ENCODE assay signal across 22 cellular contexts in the genomic region with DNA sequence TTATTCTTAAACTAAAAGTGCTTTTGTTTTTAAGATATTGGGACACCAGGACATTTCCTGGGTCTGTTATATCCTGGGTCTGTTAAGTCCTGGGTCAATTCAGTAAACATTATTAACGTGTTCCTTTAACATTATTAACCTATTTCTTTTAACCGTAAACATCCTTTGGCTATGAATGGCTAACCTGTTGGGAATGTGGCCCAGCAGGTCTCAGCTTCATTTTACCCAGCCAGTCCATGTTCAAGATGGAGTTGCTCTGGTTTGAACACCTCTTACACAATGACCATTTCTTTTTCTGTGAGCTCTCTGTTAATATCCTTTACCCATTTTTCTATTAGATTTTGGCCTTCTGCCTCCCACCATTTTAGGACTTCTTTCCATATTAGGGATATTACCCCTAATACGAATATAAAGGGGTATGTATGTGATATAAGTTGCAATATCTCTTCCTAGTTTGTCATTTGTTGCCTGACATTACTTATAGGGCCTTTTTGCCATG.
"Had no signal": no experiment of that assay in that cellular context is flagged by ENCODE, and none has a peak within 500 bp of the region (broad histone marks: within the 10 kb centered on the region; RNA-seq: fewer than 3 reads in every experiment).

No MANE protein-coding gene starts in this region.

- H3K27ac Mint-ChIP-seq: activated CD4-positive, alpha-beta T cell treated with anti-CD3 and anti-CD28 coated beads, Interleukin-2, amount 10 ng/mL, durations not matched to agents 7 days and 5 days; activated CD8-positive, alpha-beta memory T cell treated with anti-CD3 and anti-CD28 coated beads, Interleukin-2, amount 10 ng/mL, durations not matched to agents 7 days and 5 days; activated CD8-positive, alpha-beta T cell treated with anti-CD3 and anti-CD28 coated beads for 36 hours; dendritic cell treated with granulocyte-macrophage colony-stimulating factor and Interleukin-4, amounts not matched to agents 40 ng/mL and 50 ng/mL, for 4 days; stimulated activated naive B cell treated with anti-CD40 and anti-IgM and Interleukin-4, amounts not matched to agents 10 μg/mL and 1 μg/mL and 100 μg/mL, for 72 hours had no signal

- H2AFZ ChIP-seq: parathyroid adenoma had no signal

- H3K4me1 ChIP-seq: body of pancreas, parathyroid adenoma, right lobe of liver, upper lobe of left lung had no signal

- H3K36me3 Mint-ChIP-seq: activated CD8-positive, alpha-beta memory T cell treated with anti-CD3 and anti-CD28 coated beads, Interleukin-2, amount 10 ng/mL, durations not matched to agents 7 days and 5 days; stimulated activated naive B cell treated with anti-CD40 and anti-IgM and Interleukin-4, amounts not matched to agents 10 μg/mL and 1 μg/mL and 100 μg/mL, for 72 hours had no signal

- DNase-seq: activated CD4-positive, alpha-beta T cell treated with anti-CD3 and anti-CD28 coated beads, Interleukin-2, amount 10 ng/mL, durations not matched to agents 7 days and 5 days; activated CD8-positive, alpha-beta memory T cell treated with anti-CD3 and anti-CD28 coated beads, Interleukin-2, amount 10 ng/mL, durations not matched to agents 7 days and 5 days; activated CD8-positive, alpha-beta T cell treated with anti-CD3 and anti-CD28 coated beads for 36 hours; activated gamma-delta T cell; activated T-cell treated with anti-CD3 and anti-CD28 coated beads for 4 hours; anterior cingulate cortex; body of pancreas; effector CD4-positive, alpha-beta T cell; hypothalamus; left colon; mesendoderm; mucosa of descending colon; nucleus accumbens; right lobe of liver; stimulated activated naive B cell treated with anti-CD40 and anti-IgM and Interleukin-4, amounts not matched to agents 10 μg/mL and 1 μg/mL and 100 μg/mL, for 72 hours; upper lobe of left lung had no signal

- H3K4me3 Mint-ChIP-seq: activated CD4-positive, alpha-beta T cell treated with anti-CD3 and anti-CD28 coated beads, Interleukin-2, amount 10 ng/mL, durations not matched to agents 7 days and 5 days; activated CD8-positive, alpha-beta memory T cell treated with anti-CD3 and anti-CD28 coated beads, Interleukin-2, amount 10 ng/mL, durations not matched to agents 7 days and 5 days; activated CD8-positive, alpha-beta T cell treated with anti-CD3 and anti-CD28 coated beads for 36 hours; activated naive CD4-positive, alpha-beta T cell treated with anti-CD3 and anti-CD28 coated beads, Interleukin-2, amount 50 U/mL, for 24 hours; dendritic cell treated with granulocyte-macrophage colony-stimulating factor and Interleukin-4, amounts not matched to agents 40 ng/mL and 50 ng/mL, for 4 days; stimulated activated naive B cell treated with anti-CD40 and anti-IgM and Interleukin-4, amounts not matched to agents 10 μg/mL and 1 μg/mL and 100 μg/mL, for 72 hours had no signal

- H3K9me3 ChIP-seq: body of pancreas, mucosa of descending colon, right lobe of liver, upper lobe of left lung had no signal

- H3K79me2 ChIP-seq: parathyroid adenoma had no signal

- H3K4me3 ChIP-seq: body of pancreas, mucosa of descending colon, right lobe of liver, skin epidermis, upper lobe of left lung had no signal

- H3K4me1 Mint-ChIP-seq: stimulated activated naive B cell treated with anti-CD40 and anti-IgM and Interleukin-4, amounts not matched to agents 10 μg/mL and 1 μg/mL and 100 μg/mL, for 72 hours had no signal

- H3K27me3 ChIP-seq: body of pancreas, right lobe of liver, upper lobe of left lung had no signal

- H3K36me3 ChIP-seq: right lobe of liver, upper lobe of left lung had no signal

- H3K27ac ChIP-seq: body of pancreas, parathyroid adenoma, right lobe of liver, skin epidermis, upper lobe of left lung had no signal

- H3K9ac ChIP-seq: parathyroid adenoma had no signal

- ATAC-seq: activated CD8-positive, alpha-beta memory T cell treated with anti-CD3 and anti-CD28 coated beads, Interleukin-2, amount 10 ng/mL, durations not matched to agents 7 days and 5 days; activated CD8-positive, alpha-beta T cell treated with anti-CD3 and anti-CD28 coated beads for 36 hours; body of pancreas; left colon; mucosa of descending colon; right lobe of liver; stimulated activated naive B cell treated with anti-CD40 and anti-IgM and Interleukin-4, amounts not matched to agents 10 μg/mL and 1 μg/mL and 100 μg/mL, for 72 hours had no signal

- H3K9me3 Mint-ChIP-seq: activated naive CD4-positive, alpha-beta T cell treated with anti-CD3 and anti-CD28 coated beads, Interleukin-2, amount 50 U/mL, for 24 hours; dendritic cell treated with granulocyte-macrophage colony-stimulating factor and Interleukin-4, amounts not matched to agents 40 ng/mL and 50 ng/mL, for 4 days had no signal

- H3K27me3 Mint-ChIP-seq: activated CD8-positive, alpha-beta memory T cell treated with anti-CD3 and anti-CD28 coated beads, Interleukin-2, amount 10 ng/mL, durations not matched to agents 7 days and 5 days; dendritic cell treated with granulocyte-macrophage colony-stimulating factor and Interleukin-4, amounts not matched to agents 40 ng/mL and 50 ng/mL, for 4 days; stimulated activated naive B cell treated with anti-CD40 and anti-IgM and Interleukin-4, amounts not matched to agents 10 μg/mL and 1 μg/mL and 100 μg/mL, for 72 hours had no signal

- FAIRE-seq: endometrium, frontal cortex had no signal
